ENCODE assay signal across 21 cellular contexts in the genomic region with DNA sequence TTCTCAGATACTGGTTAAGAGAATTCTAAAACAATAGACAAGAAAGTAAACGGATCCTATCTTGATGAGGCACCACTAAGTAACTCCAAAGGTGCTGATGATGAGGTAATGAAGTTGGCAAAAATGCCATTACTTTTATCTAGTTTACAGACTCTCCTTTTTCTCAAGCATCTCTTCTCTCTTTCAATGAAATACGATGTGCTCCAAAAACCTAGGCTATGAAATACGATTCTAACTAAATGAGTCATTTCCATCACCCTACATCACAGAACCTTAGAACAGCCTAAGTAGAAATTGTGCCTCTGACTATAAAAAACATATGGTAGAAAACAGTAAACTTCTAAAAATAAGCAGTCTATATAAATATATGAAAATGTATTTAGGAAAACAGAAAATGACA. TPM values are rescaled to one million over a fixed set of nuclear protein-coding genes. Genes with fewer than 3 reads are reported as not detected.
A peak's percentile ranks its signal among the peaks of the same experiment; 100 is the strongest.
DNase-seq lines count a peak whose midpoint lies in the region; ATAC-seq, FAIRE-seq and TF ChIP-seq lines count a peak whose summit lies in the region.
"Had no signal": no experiment of that assay in that cellular context is flagged by ENCODE, and none has a peak within 500 bp of the region (broad histone marks: within the 10 kb centered on the region; RNA-seq: fewer than 3 reads in every experiment).

No MANE protein-coding gene starts in this region.

- no peaks in the 10 kb centered on the region for H3K79me2 ChIP-seq in KMS-11 (ENCODE audit: insufficient read depth, low read depth)
- H3K79me2 ChIP-seq in astrocyte (ENCODE audit: insufficient read depth, low read length): peaks cover 78% of the 10 kb centered on the region

- H3K4me3 Mint-ChIP-seq in astrocyte (ENCODE audit: unreplicated experiment): no peak overlapping the region
- H3K4me3 Mint-ChIP-seq: activated T-helper 17 cell treated with anti-CD3 and anti-CD28 coated beads, Interleukin-2, amount 50 U/mL, for 72 hours; B cell; central memory CD8-positive, alpha-beta T cell; naive thymus-derived CD4-positive, alpha-beta T cell had no signal

- no peak overlapping the region for H3K27ac Mint-ChIP-seq in astrocyte (ENCODE audit: unreplicated experiment)
- H3K27ac Mint-ChIP-seq: activated T-helper 17 cell treated with anti-CD3 and anti-CD28 coated beads, Interleukin-2, amount 50 U/mL, for 72 hours; B cell; naive thymus-derived CD4-positive, alpha-beta T cell had no signal

- H4K91ac ChIP-seq in mesenchymal stem cell (ENCODE audit: low read length): no peak overlapping the region

- DNase-seq in EL (peak; percentile 26), astrocyte (ENCODE audit: low read depth) (peak; percentile 69), mesenchymal stem cell (no peak), esophagus squamous epithelium (lab: John Stamatoyannopoulos, UW) (no peak)
- DNase-seq in stimulated activated CD4-positive, alpha-beta T cell treated with anti-CD3 and anti-CD28 coated beads, Interleukin-4, amount 100 ng/mL, for 24 hours: no peak
- DNase-seq: activated CD4-positive, CD25-positive, alpha-beta regulatory T cell treated with anti-CD3 and anti-CD28 coated beads, Interleukin-2, amount 50 U/mL, for 72 hours; adrenal gland; effector CD8-positive, alpha-beta T cell; GOT3; naive thymus-derived CD4-positive, alpha-beta T cell; NCI-H82; small intestine; T-helper 9 cell had no signal

- H3K9me3 ChIP-seq in astrocyte (ENCODE audit: insufficient read depth, low read depth, low read length) (no peaks in the 10 kb centered on the region), mesenchymal stem cell (ENCODE audit: control insufficient read depth, low read length) (no peaks in the 10 kb centered on the region), esophagus squamous epithelium (no peaks in the 10 kb centered on the region)
- H3K9me3 ChIP-seq: adrenal gland had no signal

- no peak overlapping the region for H3K23ac ChIP-seq in mesenchymal stem cell (ENCODE audit: low read length in 2 of 2)

- no peak overlapping the region for H2AK5ac ChIP-seq in mesenchymal stem cell (ENCODE audit: low read length, severe bottlenecking)

- H3K27ac ChIP-seq in KMS-11: no peak overlapping the region
- no peak overlapping the region for H3K27ac ChIP-seq in astrocyte (ENCODE audit: low read depth, low read length)
- H3K27ac ChIP-seq in mesenchymal stem cell (ENCODE audit: low read length, poor library complexity, severe bottlenecking): no peak overlapping the region
- no peak overlapping the region for H3K27ac ChIP-seq in esophagus squamous epithelium
- H3K27ac ChIP-seq: adrenal gland, SK-N-MC had no signal

- H2BK120ac ChIP-seq in mesenchymal stem cell (ENCODE audit: low read depth, low read length): no peak overlapping the region

- no peak overlapping the region for H4K8ac ChIP-seq in mesenchymal stem cell (ENCODE audit: low read length)

- H3K9me3 Mint-ChIP-seq in astrocyte (ENCODE audit: unreplicated experiment): no peaks in the 10 kb centered on the region
- H3K9me3 Mint-ChIP-seq: activated T-helper 17 cell treated with anti-CD3 and anti-CD28 coated beads, Interleukin-2, amount 50 U/mL, for 72 hours; central memory CD8-positive, alpha-beta T cell; naive thymus-derived CD4-positive, alpha-beta T cell had no signal

- H3K14ac ChIP-seq in mesenchymal stem cell (ENCODE audit: low read length in 2 of 2): no peak overlapping the region

- H2BK12ac ChIP-seq in mesenchymal stem cell (ENCODE audit: low read length in 2 of 2): no peak overlapping the region

- H3K36me3 ChIP-seq in KMS-11 (ENCODE audit: insufficient read depth) (no peaks in the 10 kb centered on the region), astrocyte (ENCODE audit: insufficient read depth, low read length) (no peaks in the 10 kb centered on the region), mesenchymal stem cell (ENCODE audit: control insufficient read depth in 1 of 2, insufficient read depth in 2 of 2, low read depth in 1 of 2, low read length in 2 of 2) (no peaks in the 10 kb centered on the region), esophagus squamous epithelium (no peaks in the 10 kb centered on the region)
- H3K36me3 ChIP-seq: adrenal gland had no signal

- H3K9ac ChIP-seq in KMS-11: no peak overlapping the region
- peak overlapping the region; percentile 18 for H3K9ac ChIP-seq in astrocyte (ENCODE audit: low read length)
- H3K9ac ChIP-seq in mesenchymal stem cell (ENCODE audit: low read length): peak overlapping the region; percentile 61

- peaks cover 51% of the 10 kb centered on the region for H3K4me1 Mint-ChIP-seq in astrocyte (ENCODE audit: low read depth, unreplicated experiment)
- H3K4me1 Mint-ChIP-seq: activated T-helper 17 cell treated with anti-CD3 and anti-CD28 coated beads, Interleukin-2, amount 50 U/mL, for 72 hours; central memory CD8-positive, alpha-beta T cell had no signal

- H3K4me2 ChIP-seq in KMS-11 (0 out of 2 replicates have a peak overlapping the region, but pooled peaks have one; percentile 21), astrocyte (ENCODE audit: low read length) (peak overlapping the region; percentile 60), mesenchymal stem cell (ENCODE audit: low read length, poor library complexity, severe bottlenecking) (no peak overlapping the region)

- peaks cover 15% of the 10 kb centered on the region for H3K4me1 ChIP-seq in KMS-11 (ENCODE audit: low read depth, poor library complexity, severe bottlenecking)
- peaks cover 34% of the 10 kb centered on the region for H3K4me1 ChIP-seq in astrocyte (ENCODE audit: insufficient read depth, low read length)
- H3K4me1 ChIP-seq in mesenchymal stem cell (ENCODE audit: control insufficient read depth, insufficient read depth, low read depth, low read length): no peaks in the 10 kb centered on the region
- peaks cover 0 to 21% (median 0%) of the 10 kb centered on the region in 3 donors for H3K4me1 ChIP-seq in esophagus squamous epithelium

- ATAC-seq in HG03520 (IDR thresholded peaks at IDR 0.05; ENCODE audit: unreplicated experiment): no peak
- ATAC-seq in GM18858 (IDR thresholded peaks at IDR 0.05; ENCODE audit: unreplicated experiment): no peak
- ATAC-seq: activated T-helper 17 cell treated with anti-CD3 and anti-CD28 coated beads, Interleukin-2, amount 50 U/mL, for 72 hours; naive thymus-derived CD4-positive, alpha-beta T cell had no signal

- H2AFZ ChIP-seq in KMS-11 (ENCODE audit: low read depth) (no peak overlapping the region), astrocyte (ENCODE audit: low read depth, low read length) (no peak overlapping the region), mesenchymal stem cell (ENCODE audit: low read depth, low read length) (no peak overlapping the region)

- H2BK15ac ChIP-seq in mesenchymal stem cell (ENCODE audit: low read depth, poor library complexity, severe bottlenecking): no peak overlapping the region

- FAIRE-seq in astrocyte (lab: Jason Lieb, UNC): no peak
- FAIRE-seq: islet of Langerhans, small intestine had no signal

- WGBS in mesenchymal stem cell: 50% methylated on average over 2 of the region's 3 CpGs
- 56 to 71% methylated on average over 3 of the region's 3 CpGs for WGBS in esophagus squamous epithelium, 2 donors

- H3K18ac ChIP-seq in mesenchymal stem cell (ENCODE audit: low read depth in 1 of 2, low read length in 2 of 2): no peak overlapping the region

- H4K20me1 ChIP-seq in KMS-11 (ENCODE audit: insufficient read depth): no peaks in the 10 kb centered on the region
- H4K20me1 ChIP-seq in astrocyte (ENCODE audit: insufficient read depth, low read length): no peaks in the 10 kb centered on the region

- H3K4ac ChIP-seq in mesenchymal stem cell (ENCODE audit: low read depth in 1 of 2, low read length in 2 of 2): no peak overlapping the region

- peaks cover 4% of the 10 kb centered on the region for H3K79me1 ChIP-seq in mesenchymal stem cell (replicated peaks; ENCODE audit: low read length, poor library complexity, severe bottlenecking)

- TF ChIP-seq POLR2A in esophagus squamous epithelium (IDR thresholded peaks at IDR 0.05): no peak

- no peak overlapping the region for H3K4me3 ChIP-seq in KMS-11 (IDR thresholded peaks at IDR 0.05; ENCODE audit: insufficient read depth, low read depth, low read length)
- no peak overlapping the region for H3K4me3 ChIP-seq in astrocyte (ENCODE audit: insufficient read depth, low read depth, low read length)
- peak overlapping the region in 1 of 2 experiments; percentile 25 for H3K4me3 ChIP-seq in mesenchymal stem cell (ENCODE audit: insufficient read depth in 1 of 2, low read depth in 1 of 2, low read length in 2 of 2)
- no peak overlapping the region for H3K4me3 ChIP-seq in esophagus squamous epithelium
- H3K4me3 ChIP-seq: adrenal gland, SK-N-MC had no signal

- H3K27me3 ChIP-seq in KMS-11 (ENCODE audit: insufficient read depth, low read depth) (no peaks in the 10 kb centered on the region), astrocyte (ENCODE audit: insufficient read depth, low read length) (no peaks in the 10 kb centered on the region), mesenchymal stem cell (ENCODE audit: control insufficient read depth in 1 of 2, insufficient read depth in 1 of 2, low read length in 2 of 2) (no peaks in the 10 kb centered on the region), esophagus squamous epithelium (no peaks in the 10 kb centered on the region)
- H3K27me3 ChIP-seq: adrenal gland had no signal

- no peaks in the 10 kb centered on the region for H3K27me3 Mint-ChIP-seq in astrocyte (ENCODE audit: low read depth, unreplicated experiment)
- H3K27me3 Mint-ChIP-seq: B cell; central memory CD8-positive, alpha-beta T cell; naive thymus-derived CD4-positive, alpha-beta T cell had no signal

- H3K36me3 Mint-ChIP-seq in astrocyte (ENCODE audit: low read depth, unreplicated experiment): no peaks in the 10 kb centered on the region

- intact Hi-C loops in esophagus squamous epithelium (cut with DNase I): no loop called here

- TF ChIP-seq CTCF in KMS-11 (conservative IDR thresholded peaks at IDR 0.05; ENCODE audit: low read depth, low read length) (no peak), astrocyte (IDR thresholded peaks at IDR 0.05; ENCODE audit: insufficient read depth, low read depth, low read length) (no peak), esophagus squamous epithelium (IDR thresholded peaks at IDR 0.05) (no peak)

- H2BK5ac ChIP-seq in mesenchymal stem cell (ENCODE audit: low read depth, low read length, poor library complexity, severe bottlenecking): no peak overlapping the region

RNA-seq across cellular contexts. Expression of gene ARHGAP32, which starts 58.9 kb away (rescaled TPM):
- total RNA-seq in astrocyte: 20.6 and 21.6 TPM in 2 replicates
- polyA plus RNA-seq in mesenchymal stem cell (2013, experiment 1 of 2): 2.9 TPM
- polyA plus RNA-seq in mesenchymal stem cell (2013, experiment 2 of 2): 2.7 TPM
- total RNA-seq in esophagus squamous epithelium: 10 to 100 TPM; 33.5 to 73.6 (median 61.0) TPM

Comparison
In these comparisons a context has a peak if more than half of its experiments do, and no peak if none do; other contexts are left out.
1. DNase-seq: peak in EL (single experiment) and astrocyte (single experiment); none in mesenchymal stem cell (single experiment), stimulated activated CD4-positive, alpha-beta T cell treated with anti-CD3 and anti-CD28 coated beads, Interleukin-4, amount 100 ng/mL, for 24 hours (single experiment) and esophagus squamous epithelium (single experiment).